17 cellular contexts compared by ENCODE assay signal in genomic region chr16:1349951-1350350, GRCh38. TPM values are rescaled to one million over a fixed set of nuclear protein-coding genes. Genes with fewer than 3 reads are reported as not detected.
DNase-seq lines count a peak whose midpoint lies in the region; ATAC-seq, FAIRE-seq and TF ChIP-seq lines count a peak whose summit lies in the region.
"Had no signal": no experiment of that assay in that cellular context is flagged by ENCODE, and none has a peak within 500 bp of the region (broad histone marks: within the 10 kb centered on the region; RNA-seq: fewer than 3 reads in every experiment).

No MANE protein-coding gene starts in this region.

- H3K27me3 Mint-ChIP-seq in T-helper 2 cell treated with Interferon-gamma antibody and Interleukin-4, amounts not matched to agents 5 μg/mL and 100 μg/mL, for 36 hours (ENCODE audit: low read depth): no peaks in the 10 kb centered on the region
- H3K27me3 Mint-ChIP-seq in IgD-negative memory B cell: no peaks in the 10 kb centered on the region
- H3K27me3 Mint-ChIP-seq in activated naive CD8-positive, alpha-beta T cell treated with anti-CD3 and anti-CD28 coated beads for 36 hours: no peaks in the 10 kb centered on the region
- peaks cover 8% of the 10 kb centered on the region for H3K27me3 Mint-ChIP-seq in nephron progenitor cell (ENCODE audit: low read depth, poor library complexity)

- TF ChIP-seq CTCF in nephron progenitor cell (IDR thresholded peaks at IDR 0.05) (no peak), left lung (IDR thresholded peaks at IDR 0.05) (no peak), kidney (IDR thresholded peaks at IDR 0.05; ENCODE audit: borderline replicate concordance, extremely low read depth, insufficient read depth) (no peak)

- H3K36me3 ChIP-seq in left lung (peaks cover 0 to 35% of the 10 kb centered on the region in 2 donors), kidney (ENCODE audit: control insufficient read depth in 1 of 2, insufficient read depth in 2 of 2, low read length in 2 of 2) (peaks cover 2 to 8% of the 10 kb centered on the region in 2 donors)
- H3K36me3 ChIP-seq: colonic mucosa had no signal

- no peak for FAIRE-seq in kidney (lab: Jason Lieb, UNC)

- peaks cover 8 to 41% of the 10 kb centered on the region in 2 donors for H3K4me1 ChIP-seq in left lung
- peaks cover 0 to 17% of the 10 kb centered on the region in 2 donors for H3K4me1 ChIP-seq in kidney (ENCODE audit: control insufficient read depth in 1 of 2, insufficient read depth in 1 of 2, low read depth in 1 of 2, low read length in 2 of 2)

- H3K4me1 Mint-ChIP-seq in T-helper 2 cell treated with Interferon-gamma antibody and Interleukin-4, amounts not matched to agents 5 μg/mL and 100 μg/mL, for 36 hours (ENCODE audit: low read depth): peaks cover 19% of the 10 kb centered on the region
- H3K4me1 Mint-ChIP-seq in IgD-negative memory B cell (peaks cover 14 to 20% (median 16%) of the 10 kb centered on the region in 3 donors), nephron progenitor cell (peaks cover 21% of the 10 kb centered on the region)
- H3K4me1 Mint-ChIP-seq in activated naive CD8-positive, alpha-beta T cell treated with anti-CD3 and anti-CD28 coated beads for 36 hours: peaks cover 21% of the 10 kb centered on the region

- H3K27ac ChIP-seq in left lung (no peak overlapping the region), kidney (ENCODE audit: low read depth in 2 of 2, low read length in 2 of 2) (no peak overlapping the region)
- H3K27ac ChIP-seq: colonic mucosa, stomach had no signal

- H3K9me3 ChIP-seq in left lung: no peaks in the 10 kb centered on the region
- no peaks in the 10 kb centered on the region for H3K9me3 ChIP-seq in kidney (ENCODE audit: control insufficient read depth in 1 of 2, low read length in 2 of 2)
- H3K9me3 ChIP-seq: colonic mucosa, stomach had no signal

- H3K36me3 Mint-ChIP-seq in T-helper 2 cell treated with Interferon-gamma antibody and Interleukin-4, amounts not matched to agents 5 μg/mL and 100 μg/mL, for 36 hours (ENCODE audit: low read depth): no peaks in the 10 kb centered on the region
- H3K36me3 Mint-ChIP-seq in IgD-negative memory B cell (no peaks in the 10 kb centered on the region), nephron progenitor cell (ENCODE audit: low read depth) (no peaks in the 10 kb centered on the region)
- peaks cover 4% of the 10 kb centered on the region for H3K36me3 Mint-ChIP-seq in activated naive CD8-positive, alpha-beta T cell treated with anti-CD3 and anti-CD28 coated beads for 36 hours

- ATAC-seq in left lung: no peak
- ATAC-seq: esophagus mucosa, left lobe of liver had no signal

- intact Hi-C loops in left lung (cut with DNase I) (no loop called here), kidney (cut with DNase I) (no loop called here)

- H3K4me3 Mint-ChIP-seq in T-helper 2 cell treated with Interferon-gamma antibody and Interleukin-4, amounts not matched to agents 5 μg/mL and 100 μg/mL, for 36 hours: peak overlapping the region; percentile 80
- peak overlapping the region; percentile 80 to 91 (median 84) for H3K4me3 Mint-ChIP-seq in IgD-negative memory B cell
- H3K4me3 Mint-ChIP-seq in activated naive CD8-positive, alpha-beta T cell treated with anti-CD3 and anti-CD28 coated beads for 36 hours: peak overlapping the region; percentile 82
- H3K4me3 Mint-ChIP-seq in nephron progenitor cell: peak overlapping the region; percentile 84

- H3K27me3 ChIP-seq in left lung: no peaks in the 10 kb centered on the region
- H3K27me3 ChIP-seq: colonic mucosa, stomach had no signal

- no peaks in the 10 kb centered on the region for H3K9me3 Mint-ChIP-seq in T-helper 2 cell treated with Interferon-gamma antibody and Interleukin-4, amounts not matched to agents 5 μg/mL and 100 μg/mL, for 36 hours
- H3K9me3 Mint-ChIP-seq in IgD-negative memory B cell (no peaks in the 10 kb centered on the region), nephron progenitor cell (no peaks in the 10 kb centered on the region)
- no peaks in the 10 kb centered on the region for H3K9me3 Mint-ChIP-seq in activated naive CD8-positive, alpha-beta T cell treated with anti-CD3 and anti-CD28 coated beads for 36 hours

- DNase-seq in T-helper 2 cell treated with Interferon-gamma antibody and Interleukin-4, amounts not matched to agents 5 μg/mL and 100 μg/mL, for 36 hours (ENCODE audit: low spot score): no peak
- DNase-seq in T-helper 2 cell (no peak), nephron progenitor cell (no peak), left lung (no peak), kidney (no peak), amygdala (lab: John Stamatoyannopoulos, UW) (no peak)
- DNase-seq in activated naive CD8-positive, alpha-beta T cell treated with anti-CD3 and anti-CD28 coated beads for 36 hours: no peak
- DNase-seq: activated CD4-positive, alpha-beta T cell treated with anti-CD3 and anti-CD28 coated beads for 48 hours; colonic mucosa; GDM1; KG1; NCI-H1436; NCI-H510A treated with DMSO at 0.1 percent for 48 hours; stomach had no signal

- H3K4me3 ChIP-seq in left lung (no peak overlapping the region), kidney (ENCODE audit: low read length in 2 of 2) (no peak overlapping the region)

- no peak overlapping the region for H3K9ac ChIP-seq in kidney (ENCODE audit: low read length in 2 of 2)

- H3K27ac Mint-ChIP-seq in T-helper 2 cell treated with Interferon-gamma antibody and Interleukin-4, amounts not matched to agents 5 μg/mL and 100 μg/mL, for 36 hours: no peak overlapping the region
- H3K27ac Mint-ChIP-seq in IgD-negative memory B cell (peak overlapping the region in 1 of 3 donors; percentile 96), nephron progenitor cell (no peak overlapping the region)
- no peak overlapping the region for H3K27ac Mint-ChIP-seq in activated naive CD8-positive, alpha-beta T cell treated with anti-CD3 and anti-CD28 coated beads for 36 hours

RNA-seq across cellular contexts. Expression of gene TSR3, which starts 1.7 kb away (rescaled TPM):
- 116 TPM for polyA plus RNA-seq in IgD-negative memory B cell
- 10 to 100 TPM; 80.3 to 82.6 TPM for total RNA-seq in activated naive CD8-positive, alpha-beta T cell treated with anti-CD3 and anti-CD28 coated beads for 36 hours
- total RNA-seq in left lung: 10 to 100 TPM; 46.3 to 57.0 TPM
- 44.8 TPM for total RNA-seq in kidney
- 95.4 TPM for polyA plus RNA-seq in kidney (ENCODE audit: insufficient read depth, low read depth, low replicate concordance)

RNA-seq across cellular contexts. Expression of gene GNPTG, which starts 1.8 kb away (rescaled TPM):
- 55.9 TPM for polyA plus RNA-seq in IgD-negative memory B cell
- total RNA-seq in activated naive CD8-positive, alpha-beta T cell treated with anti-CD3 and anti-CD28 coated beads for 36 hours: 10 to 100 TPM; 19.2 to 19.7 TPM
- 10 to 100 TPM; 74.2 to 97.4 TPM for total RNA-seq in left lung
- 88.7 TPM for total RNA-seq in kidney
- 138 TPM for polyA plus RNA-seq in kidney (ENCODE audit: insufficient read depth, low read depth, low replicate concordance)

RNA-seq across cellular contexts. Expression of gene BAIAP3, which starts 16.5 kb away (rescaled TPM):
- 26.0 TPM for polyA plus RNA-seq in IgD-negative memory B cell
- under 1 TPM; 0.12 to 0.46 TPM for total RNA-seq in activated naive CD8-positive, alpha-beta T cell treated with anti-CD3 and anti-CD28 coated beads for 36 hours
- total RNA-seq in left lung: 1 to 10 TPM; 2.6 to 6.0 TPM
- 8.0 TPM for total RNA-seq in kidney
- 8.2 TPM for polyA plus RNA-seq in kidney (ENCODE audit: insufficient read depth, low read depth, low replicate concordance)

RNA-seq across cellular contexts. Expression of gene UBE2I, which starts 40.5 kb away (rescaled TPM):
- polyA plus RNA-seq in IgD-negative memory B cell (165 TPM), kidney (ENCODE audit: insufficient read depth, low read depth, low replicate concordance) (62.2 TPM)
- 100 to 1,000 TPM; 280 to 282 TPM for total RNA-seq in activated naive CD8-positive, alpha-beta T cell treated with anti-CD3 and anti-CD28 coated beads for 36 hours
- total RNA-seq in left lung (100 to 1,000 TPM in 1 of 2 donors, 10 to 100 TPM in 1; 89.0 to 111 TPM), kidney (97.1 TPM)
